ENCODE assay signal across 17 cellular contexts in the genomic region with DNA sequence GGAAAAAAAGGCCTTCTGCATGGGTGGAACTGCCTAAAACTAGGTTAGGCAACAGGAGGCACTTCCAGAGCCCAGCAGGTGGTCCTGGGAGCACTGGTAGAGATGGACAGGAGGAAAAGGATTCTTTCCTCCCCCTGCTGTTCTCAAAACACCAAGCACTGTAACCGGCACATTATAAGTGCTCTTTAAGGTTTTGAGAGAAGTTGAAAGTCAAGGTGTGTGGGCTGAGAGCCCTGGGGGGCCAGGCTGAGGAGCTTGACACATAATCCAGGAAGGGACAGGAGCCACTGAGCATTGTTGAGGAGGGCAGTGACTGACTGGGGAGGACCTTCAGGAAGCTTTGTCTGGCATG.
"Had no signal": no experiment of that assay in that cellular context is flagged by ENCODE, and none has a peak within 500 bp of the region (broad histone marks: within the 10 kb centered on the region; RNA-seq: fewer than 3 reads in every experiment).

No MANE protein-coding gene starts in this region.

- FAIRE-seq: islet of Langerhans, small intestine had no signal

- H3K9me3 ChIP-seq: mucosa of descending colon had no signal

- DNase-seq: activated naive CD4-positive, alpha-beta T cell treated with anti-CD3 and anti-CD28 coated beads, Interleukin-2, amount 10 ng/mL, durations not matched to agents 7 days and 5 days; activated T-cell treated with anti-CD3 and anti-CD28 coated beads for 4 hours; left colon; mammary epithelial cell; mucosa of descending colon; naive thymus-derived CD4-positive, alpha-beta T cell; right cardiac atrium; small intestine; stimulated activated CD4-positive, alpha-beta T cell treated with anti-CD3 and anti-CD28 coated beads, Interleukin-4, amount 100 ng/mL, for 24 hours; stimulated activated naive CD8-positive, alpha-beta T cell treated with anti-CD3 and anti-CD28 coated beads, Interleukin-15, Interleukin-2, amounts not matched to agents 100 U/mL and 50 U/mL, for 24 hours; trophoblast cell had no signal

- H3K4me1 ChIP-seq: ascending aorta, gastroesophageal sphincter had no signal

- H3K9me3 Mint-ChIP-seq: activated naive CD4-positive, alpha-beta T cell treated with anti-CD3 and anti-CD28 coated beads, Interleukin-2, amount 10 ng/mL, durations not matched to agents 7 days and 5 days; naive thymus-derived CD4-positive, alpha-beta T cell had no signal

- H3K27me3 ChIP-seq: ascending aorta, gastroesophageal sphincter had no signal

- H3K27ac ChIP-seq: ascending aorta, gastroesophageal sphincter had no signal

- H3K4me3 ChIP-seq: ascending aorta, gastroesophageal sphincter, mucosa of descending colon had no signal

- H3K36me3 Mint-ChIP-seq: activated naive CD4-positive, alpha-beta T cell treated with anti-CD3 and anti-CD28 coated beads, Interleukin-2, amount 10 ng/mL, durations not matched to agents 7 days and 5 days had no signal

- H3K4me3 Mint-ChIP-seq: activated naive CD4-positive, alpha-beta T cell treated with anti-CD3 and anti-CD28 coated beads, Interleukin-2, amount 10 ng/mL, durations not matched to agents 7 days and 5 days; naive thymus-derived CD4-positive, alpha-beta T cell; T-helper 2 cell treated with Interferon-gamma antibody and Interleukin-4, amounts not matched to agents 5 μg/mL and 100 μg/mL, for 36 hours had no signal

- H3K27ac Mint-ChIP-seq: activated naive CD4-positive, alpha-beta T cell treated with anti-CD3 and anti-CD28 coated beads, Interleukin-2, amount 10 ng/mL, durations not matched to agents 7 days and 5 days; activated T-helper 2 cell treated with anti-CD3 and anti-CD28 coated beads, Interferon-gamma antibody, Interleukin-2, Interleukin-4, amounts not matched to agents 10 μg/mL and 5 μg/mL and 100 μg/mL, durations not matched to agents 14 hours and 24 hours and 36 hours; T-helper 2 cell treated with Interferon-gamma antibody and Interleukin-4, amounts not matched to agents 5 μg/mL and 100 μg/mL, for 36 hours had no signal

- ATAC-seq: activated CD4-positive, CD25-positive, alpha-beta regulatory T cell treated with anti-CD3 and anti-CD28 coated beads, Interleukin-2, amount 50 U/mL, for 24 hours; gastroesophageal sphincter; left colon; mucosa of descending colon; right cardiac atrium; stimulated activated naive CD8-positive, alpha-beta T cell treated with anti-CD3 and anti-CD28 coated beads, Interleukin-15, Interleukin-2, amounts not matched to agents 100 U/mL and 50 U/mL, for 24 hours had no signal

- H3K36me3 ChIP-seq: ascending aorta, gastroesophageal sphincter had no signal
